In the genomic region with DNA sequence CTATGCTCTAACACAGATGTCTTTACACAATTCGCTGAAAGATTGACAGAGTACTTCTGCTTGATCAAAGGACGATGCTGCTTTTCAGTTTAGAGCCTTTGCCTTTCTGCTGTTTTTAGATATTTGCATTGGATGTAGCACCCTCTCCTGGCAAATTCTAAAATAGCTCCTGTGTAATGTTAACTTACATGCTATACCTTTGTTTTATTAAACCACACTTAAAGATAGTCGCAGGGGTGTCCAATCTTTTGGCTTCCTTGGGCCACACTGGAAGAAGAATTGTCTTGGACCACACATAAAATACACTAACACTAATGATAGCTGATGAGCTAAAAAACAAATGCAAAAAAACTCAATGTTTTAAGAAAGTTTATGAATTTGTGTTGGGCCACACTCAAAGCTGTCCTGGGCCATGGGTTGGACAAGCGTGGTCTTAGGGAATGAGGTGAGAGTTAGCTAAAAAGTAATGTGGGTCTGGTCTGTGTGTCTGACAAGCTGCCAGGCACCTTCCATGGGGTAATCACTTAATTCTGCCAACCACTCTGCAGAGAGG, we compare ENCODE assay signal across 8 cellular contexts.
A peak's percentile ranks its signal among the peaks of the same experiment; 100 is the strongest.
DNase-seq lines count a peak whose midpoint lies in the region; ATAC-seq, FAIRE-seq and TF ChIP-seq lines count a peak whose summit lies in the region.

No MANE protein-coding gene starts in this region.

- 17% methylated on average over 4 of the region's 4 CpGs for WGBS in K562 (ENCODE audit: insufficient coverage, low coverage, missing lambda C conversion rate)
- no CpG with 5 or more reads among the region's 4 CpGs for WGBS in iPS DF 6.9 (ENCODE audit: insufficient coverage, insufficient read length)

- TF ChIP-seq POLR2A in HCT116 (IDR thresholded peaks at IDR 0.05; ENCODE audit: borderline replicate concordance, extremely low read depth, insufficient read depth, insufficient read length) (no peak), K562 (conservative IDR thresholded peaks at IDR 0.05) (no peak)

- no peaks in the 10 kb centered on the region for H3K9me2 ChIP-seq in HCT116 (ENCODE audit: insufficient read depth)

- H3K27me3 ChIP-seq in HCT116 (ENCODE audit: insufficient read depth, low read length) = no peaks in the 10 kb centered on the region
- H3K27me3 ChIP-seq in K562 (ENCODE audit: control insufficient read depth in 2 of 2, insufficient read depth in 2 of 2, low read length in 2 of 2) = no peaks in the 10 kb centered on the region
- H3K27me3 ChIP-seq in iPS DF 6.9 (ENCODE audit: control insufficient read depth, insufficient read depth, low read length) = no peaks in the 10 kb centered on the region

- H3K9me1 ChIP-seq in K562 (ENCODE audit: control insufficient read depth, insufficient read depth, low read length) = no peaks in the 10 kb centered on the region

- no peaks in the 10 kb centered on the region for H3K9me3 ChIP-seq in HCT116 (ENCODE audit: control insufficient read depth in 1 of 2, insufficient read depth in 1 of 2, low read depth in 1 of 2, low read length in 2 of 2)
- no peaks in the 10 kb centered on the region for H3K9me3 ChIP-seq in K562 (replicated peaks; ENCODE audit: control insufficient read depth, insufficient read depth, low read depth, low read length)
- no peaks in the 10 kb centered on the region for H3K9me3 ChIP-seq in iPS DF 6.9 (ENCODE audit: control insufficient read depth, insufficient read depth, low read length)

- RAD21 ChIA-PET in HCT116 (lab: Charles Lee; ENCODE audit: low non-redundant PET in 1 of 2, low total read pairs in 2 of 2, uncharacterized antibody in 2 of 2, unreplicated experiment in 2 of 2) = interaction anchor here (0.8 to 2.0 kb wide), 3 partner anchors 97 to 275 kb away, joined by 4 to 9 read pairs (median 5); no protein-coding TSS in a partner anchor

- peak; percentile 53 to 81 (median 66) for TF ChIP-seq CTCF in HCT116 (IDR thresholded peaks at IDR 0.05 in 2 of 3, conservative IDR thresholded peaks at IDR 0.05 in 1 of 3; ENCODE audit: borderline replicate concordance in 1 of 3, insufficient read depth in 1 of 3, low read depth in 2 of 3, low read length in 2 of 3)
- peak; percentile 64 to 89 (median 67); a peak in 5 of 6 replicates for TF ChIP-seq CTCF in K562 (IDR thresholded peaks at IDR 0.05 in 2 of 3, conservative IDR thresholded peaks at IDR 0.05 in 1 of 3; ENCODE audit: insufficient read depth in 2 of 3, low read depth in 1 of 3, low read length in 3 of 3)

- DNase-seq in NCI-H2107 treated with DMSO at 0.1 percent for 48 hours (lab: John Stamatoyannopoulos, UW; ENCODE audit: unreplicated experiment) (peak; percentile 17), NCI-H2107 (lab: John Stamatoyannopoulos, UW) (no peak), HCT116 (ENCODE audit: low read depth, low spot score) (peak; percentile 51), NCI-H748 treated with DMSO at 0.1 percent for 48 hours (lab: John Stamatoyannopoulos, UW) (peak; percentile 8), K562 (ENCODE audit: extremely low read depth in 1 of 4, low spot score in 3 of 4) (peak; percentile 44 to 70 (median 52)), iPS DF 6.9 (ENCODE audit: low read depth, low spot score) (peak; percentile 25), smooth muscle cell of the brain vasculature (ENCODE audit: low read depth, low spot score) (peak; percentile 51)

- TF ChIP-seq RAD21 in HCT116 (IDR thresholded peaks at IDR 0.05; ENCODE audit: low read depth) = peak; percentile 87
- peak; percentile 90 to 97 for TF ChIP-seq RAD21 in K562 (CRISPR knock-in tag; conservative IDR thresholded peaks at IDR 0.05 in 1 of 2, IDR thresholded peaks at IDR 0.05 in 1 of 2)

- H4K20me1 ChIP-seq in HCT116 (ENCODE audit: insufficient read depth) (no peaks in the 10 kb centered on the region), K562 (replicated peaks; ENCODE audit: control insufficient read depth, insufficient read depth, low read length) (no peaks in the 10 kb centered on the region)

- CTCF ChIA-PET in HCT116 (lab: Charles Lee) = interaction anchor here (0.8 to 5.1 kb wide), 21 partner anchors 9 to 576 kb away, joined by 3 to 47 read pairs (median 5); a partner anchor contains a TSS
- CTCF ChIA-PET in K562 (lab: Yijun Ruan, JAX; ENCODE audit: low intra/inter-chr PET ratio) = interaction anchor here (0.9 to 1.9 kb wide), 2 partner anchors 98 to 275 kb away, joined by 3 to 29 read pairs; no protein-coding TSS in a partner anchor

- no peak overlapping the region for H3K4me3 ChIP-seq in HCT116 (replicated peaks in 1 of 2; ENCODE audit: low read depth in 1 of 2, low read length in 2 of 2)
- H3K4me3 ChIP-seq in K562 = no peak overlapping the region
- H3K4me3 ChIP-seq in iPS DF 6.9 (ENCODE audit: low read length) = no peak overlapping the region

- ATAC-seq in HCT116 (peak; percentile 88), K562 (peak; percentile 94), HG02970 (IDR thresholded peaks at IDR 0.05; ENCODE audit: low FRiP score, unreplicated experiment) (no peak)

- H3K27ac ChIP-seq in HCT116 (ENCODE audit: low read depth, low read length) = no peak overlapping the region
- no peak overlapping the region for H3K27ac ChIP-seq in K562 (ENCODE audit: extremely low read depth, low read depth, low read length)
- no peak overlapping the region for H3K27ac ChIP-seq in iPS DF 6.9 (ENCODE audit: low read length)

- POLR2A ChIA-PET in HCT116 (lab: Charles Lee) (interaction anchor here (0.8 kb wide), 1 partner anchor 275 kb away, joined by 3 read pairs; no protein-coding TSS in a partner anchor), K562 (lab: Yijun Ruan, JAX) (interaction anchor here (0.6 to 1.8 kb wide), 6 partner anchors 11 to 100 kb away, joined by 3 to 7 read pairs (median 4); no protein-coding TSS in a partner anchor)

- no peak for TF ChIP-seq EP300 in K562 (IDR thresholded peaks at IDR 0.05; ENCODE audit: low read length)

- peaks cover 5 to 12% of the 10 kb centered on the region in 2 experiments; a peak in 3 of 4 replicates for H3K4me1 ChIP-seq in HCT116 (ENCODE audit: control insufficient read depth in 1 of 2, insufficient read depth in 2 of 2, low read length in 2 of 2)
- H3K4me1 ChIP-seq in K562 (replicated peaks in 1 of 2; ENCODE audit: control insufficient read depth in 2 of 2, insufficient read depth in 2 of 2, low read length in 2 of 2) = no peaks in the 10 kb centered on the region
- no peaks in the 10 kb centered on the region for H3K4me1 ChIP-seq in iPS DF 6.9 (ENCODE audit: control insufficient read depth, insufficient read depth, low read length)

- H3K4me2 ChIP-seq in HCT116 (ENCODE audit: low read length) = peak overlapping the region; percentile 25; the same call in 1 of the 2 replicates
- H3K4me2 ChIP-seq in K562 (ENCODE audit: insufficient read depth, low read length) = no peak overlapping the region

- FAIRE-seq in K562 (lab: Jason Lieb, UNC) = peak; percentile 92

- no TSS peak for BruUV-seq in HCT116 (replicated peaks; lab: Mats Ljungman, UMichigan)
- BruUV-seq in K562 (replicated peaks; lab: Mats Ljungman, UMichigan) = no TSS peak

- no peak overlapping the region for H2AFZ ChIP-seq in HCT116 (ENCODE audit: low read depth, low read length, poor library complexity, severe bottlenecking)
- H2AFZ ChIP-seq in K562 (ENCODE audit: low read depth, low read length) = no peak overlapping the region

- H3K36me3 ChIP-seq in HCT116 (ENCODE audit: control insufficient read depth in 1 of 2, insufficient read depth in 2 of 2, low read length in 2 of 2) (peaks cover 0 to 6% of the 10 kb centered on the region in 2 experiments; a peak in 1 of 4 replicates), K562 (ENCODE audit: control insufficient read depth, insufficient read depth, low read length) (peaks cover 10% of the 10 kb centered on the region; the same call in 2 of the 3 replicates), iPS DF 6.9 (ENCODE audit: control insufficient read depth, insufficient read depth, low read length) (no peaks in the 10 kb centered on the region)

- H3K79me2 ChIP-seq in HCT116 (ENCODE audit: insufficient read depth, low read length) (no peaks in the 10 kb centered on the region), K562 (ENCODE audit: control insufficient read depth, insufficient read depth, low read length) (no peaks in the 10 kb centered on the region)

- no peak overlapping the region for H3K9ac ChIP-seq in HCT116 (ENCODE audit: low read length)
- no peak overlapping the region for H3K9ac ChIP-seq in K562 (ENCODE audit: insufficient read depth in 1 of 2, low read depth in 2 of 2, low read length in 2 of 2)

- intact Hi-C loops in HCT116 (cut with micrococcal nuclease) (loop anchor here (1.0 to 5.0 kb wide), 4 partner anchors 98 to 576 kb away; no protein-coding TSS in a partner anchor), K562 (cut with micrococcal nuclease) (loop anchor here (1.0 kb wide), 3 partner anchors 75 to 275 kb away; no protein-coding TSS in a partner anchor)

- in situ Hi-C loops in K562 (cut with MboI) = loop anchor here (5.0 kb wide), 1 partner anchor 103 kb away; no protein-coding TSS in a partner anchor

TF ChIP-seq in HCT116, 20 proteins besides CTCF, POLR2A, EP300 and RAD21 (continues in another document):
- TF ChIP-seq EZH2 (IDR thresholded peaks at IDR 0.05) (no peak), CBX3 (IDR thresholded peaks at IDR 0.05; ENCODE audit: low read depth) (no peak), ZNF274 (IDR thresholded peaks at IDR 0.05; ENCODE audit: low read depth, low read length) (no peak), TCF7L2 (IDR thresholded peaks at IDR 0.05; ENCODE audit: borderline replicate concordance, extremely low read depth, insufficient read depth, insufficient read length) (no peak)

TF ChIP-seq in K562, 482 proteins besides CTCF, POLR2A, EP300 and RAD21 (continues in another document):
- TF ChIP-seq ARID2 (IDR thresholded peaks at IDR 0.05) = peak; percentile 78
- TF ChIP-seq PTBP1 (IDR thresholded peaks at IDR 0.05; ENCODE audit: low read depth, low read length) = no peak
- peak in 1 of 2 experiments; percentile 52; a peak in 1 of 4 replicates for TF ChIP-seq ARNT (IDR thresholded peaks at IDR 0.05)
- TF ChIP-seq, protein P1, sequence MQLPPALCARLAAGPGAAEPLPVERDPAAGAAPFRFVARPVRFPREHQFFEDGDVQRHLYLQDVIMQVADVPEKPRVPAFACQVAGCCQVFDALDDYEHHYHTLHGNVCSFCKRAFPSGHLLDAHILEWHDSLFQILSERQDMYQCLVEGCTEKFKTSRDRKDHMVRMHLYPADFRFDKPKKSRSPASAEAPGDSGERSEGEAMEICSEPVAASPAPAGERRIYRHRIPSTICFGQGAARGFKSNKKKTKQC (CRISPR knock-in tag; IDR thresholded peaks at IDR 0.05) = no peak
- TF ChIP-seq, protein P2, sequence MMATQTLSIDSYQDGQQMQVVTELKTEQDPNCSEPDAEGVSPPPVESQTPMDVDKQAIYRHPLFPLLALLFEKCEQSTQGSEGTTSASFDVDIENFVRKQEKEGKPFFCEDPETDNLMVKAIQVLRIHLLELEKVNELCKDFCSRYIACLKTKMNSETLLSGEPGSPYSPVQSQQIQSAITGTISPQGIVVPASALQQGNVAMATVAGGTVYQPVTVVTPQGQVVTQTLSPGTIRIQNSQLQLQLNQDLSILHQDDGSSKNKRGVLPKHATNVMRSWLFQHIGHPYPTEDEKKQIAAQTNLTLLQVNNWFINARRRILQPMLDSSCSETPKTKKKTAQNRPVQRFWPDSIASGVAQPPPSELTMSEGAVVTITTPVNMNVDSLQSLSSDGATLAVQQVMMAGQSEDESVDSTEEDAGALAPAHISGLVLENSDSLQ (IDR thresholded peaks at IDR 0.05) = peak; percentile 33; the same call in 1 of the 2 replicates
